Comparison of ENCODE assay signal across 11 cellular contexts in genomic region chr20:52180167-52180840, GRCh38.
"Had no signal": no experiment of that assay in that cellular context is flagged by ENCODE, and none has a peak within 500 bp of the region (broad histone marks: within the 10 kb centered on the region; RNA-seq: fewer than 3 reads in every experiment).

No MANE protein-coding gene starts in this region.

- H3K27ac ChIP-seq: adrenal gland, colonic mucosa, heart left ventricle, pancreas, tibial nerve, vagina had no signal

- H3K27me3 ChIP-seq: adrenal gland, colonic mucosa, heart left ventricle, pancreas, tibial nerve, vagina had no signal

- H3K27me3 Mint-ChIP-seq: activated CD4-positive, alpha-beta T cell treated with anti-CD3 and anti-CD28 coated beads, Interleukin-2, amount 10 ng/mL, durations not matched to agents 24 days and 14 days had no signal

- ATAC-seq: heart left ventricle, pancreas had no signal

- H3K4me3 Mint-ChIP-seq: activated CD4-positive, alpha-beta T cell treated with anti-CD3 and anti-CD28 coated beads, Interleukin-2, amount 10 ng/mL, durations not matched to agents 24 days and 14 days had no signal

- H3K27ac Mint-ChIP-seq: activated CD4-positive, alpha-beta T cell treated with anti-CD3 and anti-CD28 coated beads, Interleukin-2, amount 10 ng/mL, durations not matched to agents 24 days and 14 days had no signal

- H3K9me3 Mint-ChIP-seq: activated CD4-positive, alpha-beta T cell treated with anti-CD3 and anti-CD28 coated beads, Interleukin-2, amount 10 ng/mL, durations not matched to agents 24 days and 14 days had no signal

- DNase-seq: activated CD4-positive, alpha-beta T cell treated with anti-CD3 and anti-CD28 coated beads, Interleukin-2, amount 10 ng/mL, durations not matched to agents 24 days and 14 days; activated naive CD4-positive, alpha-beta T cell treated with Interleukin-2 at 50 U/mL for 16 hours; adrenal gland; caudate nucleus; colonic mucosa; heart left ventricle; mammary epithelial cell; pancreas; stimulated activated CD4-positive, alpha-beta T cell treated with anti-CD3 and anti-CD28 coated beads, Interleukin-4, amount 100 ng/mL, for 1 hour had no signal

- H3K4me3 ChIP-seq: adrenal gland, colonic mucosa, heart left ventricle, pancreas, tibial nerve, vagina had no signal

- H3K9me3 ChIP-seq: adrenal gland, colonic mucosa, heart left ventricle, pancreas, tibial nerve, vagina had no signal

- H3K4me1 ChIP-seq: adrenal gland, colonic mucosa, pancreas, vagina had no signal

- H3K36me3 ChIP-seq: colonic mucosa had no signal
